Comparison of ENCODE assay signal across 9 cellular contexts in the genomic region with DNA sequence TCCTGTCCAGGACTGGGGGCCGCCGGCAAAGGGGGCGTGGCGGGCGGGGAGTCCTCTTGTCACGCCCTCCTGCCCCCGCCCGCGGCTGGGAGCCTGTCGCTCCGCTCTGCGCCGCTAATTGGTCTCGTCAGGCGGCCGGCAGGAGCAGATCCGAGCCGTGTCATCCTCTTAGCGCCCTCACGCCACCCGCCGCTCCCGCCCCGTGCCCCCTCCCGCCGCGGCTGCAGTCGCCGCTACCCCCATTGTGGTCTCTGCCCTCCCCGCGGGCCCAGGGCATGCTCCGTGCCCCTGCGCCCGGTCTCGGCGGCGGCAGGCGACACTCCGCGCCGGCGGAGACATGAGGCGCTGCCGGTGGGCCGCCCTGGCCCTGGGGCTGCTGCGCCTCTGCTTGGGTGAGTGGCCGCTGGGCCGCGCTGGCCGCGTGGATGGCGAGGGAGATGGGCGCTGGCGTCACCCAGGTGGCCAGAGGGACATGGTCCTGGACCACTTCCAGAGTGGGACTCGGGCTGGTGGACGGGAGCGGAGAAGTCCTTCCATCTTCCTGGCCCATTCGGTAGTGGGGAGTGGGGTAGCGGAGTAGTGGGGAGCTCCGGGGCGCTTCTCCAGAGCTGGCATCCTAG. TPM values are rescaled to one million over a fixed set of nuclear protein-coding genes. Genes with fewer than 3 reads are reported as not detected.
A peak's percentile ranks its signal among the peaks of the same experiment; 100 is the strongest.
DNase-seq lines count a peak whose midpoint lies in the region; ATAC-seq and TF ChIP-seq lines count a peak whose summit lies in the region.
"Had no signal": no experiment of that assay in that cellular context is flagged by ENCODE, and none has a peak within 500 bp of the region (broad histone marks: within the 10 kb centered on the region; RNA-seq: fewer than 3 reads in every experiment).

A gene (plus strand): TSS at position 114 of the 620 bp plus-strand sequence. CDS start 224 bp downstream, at position 338.

- H3K4me3 ChIP-seq in NB4 (ENCODE audit: low read depth, low read length) (peak within 1 kb of the TSS; percentile 34), prostate gland (peak within 1 kb of the TSS; percentile 33 to 42), SJCRH30 (no peak within 1 kb of the TSS)

- H3K27me3 ChIP-seq in prostate gland (replicated peaks; ENCODE audit: insufficient read depth) (peaks cover 5% of the 10 kb centered on the region), SJCRH30 (no peaks in the 10 kb centered on the region)

- WGBS in prostate gland: 1% methylated on average over 30 of the region's 61 CpGs

- TF ChIP-seq POLR2A in NB4 (IDR thresholded peaks at IDR 0.05; ENCODE audit: extremely low read depth, insufficient read length) (no peak), prostate gland (IDR thresholded peaks at IDR 0.05) (no peak)

- H3K4me1 ChIP-seq in prostate gland (replicated peaks): no peaks in the 10 kb centered on the region
- H3K4me1 ChIP-seq in SJCRH30: no peaks in the 10 kb centered on the region

- H3K36me3 ChIP-seq in prostate gland (no peaks in the 10 kb centered on the region), SJCRH30 (no peaks in the 10 kb centered on the region)

- no peak for TF ChIP-seq CTCF in NB4 (IDR thresholded peaks at IDR 0.05; ENCODE audit: low read depth, low read length)
- TF ChIP-seq CTCF in prostate gland (IDR thresholded peaks at IDR 0.05): no peak

- H3K9me3 ChIP-seq in prostate gland (no peaks in the 10 kb centered on the region), SJCRH30 (replicated peaks) (no peaks in the 10 kb centered on the region)

- no peak within 1 kb of the TSS for H3K27ac ChIP-seq in prostate gland
- H3K27ac ChIP-seq in SJCRH30: no peak within 1 kb of the TSS

- in situ Hi-C loops in G401 (cut with HindIII; ENCODE audit: low sequenced_read_pairs): no loop called here

- peak; percentile 6 for DNase-seq in G401 (ENCODE audit: low spot score)
- DNase-seq in NB4 (ENCODE audit: low read depth): peak; percentile 61
- peak; percentile 75 for DNase-seq in activated CD8-positive, alpha-beta memory T cell treated with anti-CD3 and anti-CD28 coated beads, Interleukin-2, amount 50 U/mL, for 48 hours
- peak; percentile 53 for DNase-seq in glomerular visceral epithelial cell (ENCODE audit: extremely low spot score)
- no peak for DNase-seq in prostate gland (ENCODE audit: low spot score)
- DNase-seq in middle frontal gyrus (ENCODE audit: extremely low spot score, low spot score): no peak
- DNase-seq in SJCRH30: no peak

- intact Hi-C loops in prostate gland (cut with DNase I): no loop called here

- peak; percentile 81 for ATAC-seq in GM21576 (IDR thresholded peaks at IDR 0.05; ENCODE audit: unreplicated experiment)

RNA-seq across cellular contexts. Expression of the gene that starts here (rescaled TPM):
- total RNA-seq in G401 (2014; rRNA removed; shearing (Covaris generic)): not detected in 2 replicates
- total RNA-seq in prostate gland: under 1 TPM; 0.45 to 0.82 TPM
- 0.10 TPM in 1 of 2 replicates, not detected in the other for total RNA-seq in SJCRH30 (2014; rRNA removed; shearing (Covaris generic))
- total RNA-seq: T-helper 2 cell treated with Interferon-gamma antibody and Interleukin-4, amounts not matched to agents 100 ng/mL and 5 ng/mL, for 36 hours had no signal

Comparison
In these comparisons a context has a peak if more than half of its experiments do, and no peak if none do; other contexts are left out.
1. Peak in DNase-seq in G401; RNA of the gene not detected or under 1 TPM.
2. DNase-seq: peak in NB4 (single experiment), activated CD8-positive, alpha-beta memory T cell treated with anti-CD3 and anti-CD28 coated beads, Interleukin-2, amount 50 U/mL, for 48 hours (single experiment) and glomerular visceral epithelial cell (single experiment); none in prostate gland (single experiment), middle frontal gyrus (single experiment) and SJCRH30 (0 of 2).